Comparison of ENCODE assay signal across 1 cellular context in genomic region chr14:40010961-40011360, GRCh38.
TF ChIP-seq lines count a peak whose summit lies in the region.

No MANE protein-coding gene starts in this region.

TF ChIP-seq in HepG2, 621 proteins besides CTCF, POLR2A, EP300 and RAD21 (continued from another document):
- TF ChIP-seq USF2 (IDR thresholded peaks at IDR 0.05; ENCODE audit: low read depth, low read length): peak; percentile 53
- no peak for TF ChIP-seq USF2 (CRISPR knock-in tag; IDR thresholded peaks at IDR 0.05; ENCODE audit: borderline replicate concordance)
- TF ChIP-seq FLYWCH1 (CRISPR knock-in tag; IDR thresholded peaks at IDR 0.05): no peak
- no peak for TF ChIP-seq PHF5A (CRISPR knock-in tag; IDR thresholded peaks at IDR 0.05; ENCODE audit: low read depth, unreplicated experiment)
